In the genomic region with DNA sequence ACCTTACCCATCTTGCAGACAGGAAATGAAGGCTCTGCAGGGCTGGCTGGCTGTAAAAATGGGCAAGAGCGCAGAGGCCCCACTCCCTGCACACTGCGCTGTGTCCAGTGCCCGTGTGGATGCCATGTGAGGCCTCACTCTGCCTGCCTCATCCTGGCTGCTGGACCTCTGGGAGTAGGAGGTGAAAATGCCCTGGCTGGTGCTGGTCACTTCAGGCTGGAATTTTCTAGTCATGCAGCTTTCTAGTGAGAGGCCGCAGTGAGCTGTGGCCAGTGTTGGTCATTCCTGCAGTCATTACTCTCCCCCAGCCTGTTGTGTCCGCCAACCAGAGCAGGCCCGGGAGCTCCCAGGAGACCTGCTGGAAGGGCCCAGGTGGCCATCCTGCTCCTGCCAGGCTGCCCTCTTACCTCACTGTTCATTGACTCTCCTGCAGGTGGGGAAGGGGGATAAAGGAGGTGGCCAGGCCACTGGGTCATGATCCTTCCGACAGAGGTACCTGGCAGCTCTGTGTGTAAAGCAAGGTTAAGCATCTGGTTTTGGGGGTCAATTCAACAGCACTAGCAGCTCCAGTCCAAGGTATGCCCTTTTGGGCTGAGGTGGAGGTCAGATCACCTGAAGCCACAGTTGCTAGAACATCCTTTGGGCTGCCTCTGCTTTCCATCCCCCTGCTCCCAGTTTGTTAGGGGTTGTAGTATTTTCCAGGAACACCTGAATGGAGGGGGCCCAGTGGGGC, we compare ENCODE assay signal across 8 cellular contexts. TPM values are rescaled to one million over a fixed set of nuclear protein-coding genes. Genes with fewer than 3 reads are reported as not detected.
DNase-seq lines count a peak whose midpoint lies in the region; ATAC-seq, FAIRE-seq and TF ChIP-seq lines count a peak whose summit lies in the region.

No MANE protein-coding gene starts in this region.

- no peak for TF ChIP-seq CTCF in activated CD8-positive, alpha-beta T cell treated with anti-CD3 and anti-CD28 coated beads for 36 hours (IDR thresholded peaks at IDR 0.05)
- no peak for TF ChIP-seq CTCF in right lobe of liver (IDR thresholded peaks at IDR 0.05)
- no peak for TF ChIP-seq CTCF in type B pancreatic cell (conservative IDR thresholded peaks at IDR 0.05)
- TF ChIP-seq CTCF in GM10266 (IDR thresholded peaks at IDR 0.05; ENCODE audit: control insufficient read depth, insufficient read depth, low read depth, missing control alignments): no peak
- no peak for TF ChIP-seq CTCF in D721Med (IDR thresholded peaks at IDR 0.05; ENCODE audit: insufficient read depth, missing control alignments)

- POLR2A ChIA-PET in activated CD8-positive, alpha-beta T cell treated with anti-CD3 and anti-CD28 coated beads for 36 hours (lab: Charles Lee): interaction anchor here (0.6 to 5.4 kb wide), 11 partner anchors 7 to 1568 kb away, joined by 3 to 41 read pairs (median 17); no protein-coding TSS in a partner anchor

- DNase-seq in activated naive CD4-positive, alpha-beta T cell treated with anti-CD3 and anti-CD28 coated beads, Interleukin-2, amount 10 ng/mL, durations not matched to agents 7 days and 5 days: no peak
- no peak for DNase-seq in activated naive CD4-positive, alpha-beta T cell treated with anti-CD3 and anti-CD28 coated beads, Interleukin-2, amount 50 U/mL, for 16 hours
- no peak for DNase-seq in activated CD8-positive, alpha-beta T cell treated with anti-CD3 and anti-CD28 coated beads for 36 hours
- peak in 1 of 3 donors; percentile 46 for DNase-seq in right lobe of liver
- peak; percentile 65 for DNase-seq in type B pancreatic cell (ENCODE audit: extremely low spot score, unreplicated experiment)
- no peak for DNase-seq in cerebellum (ENCODE audit: low spot score)
- DNase-seq in GM10266 (ENCODE audit: extremely low spot score): no peak
- DNase-seq in D721Med (ENCODE audit: insufficient read length, low spot score): no peak

- H3K27me3 Mint-ChIP-seq in activated naive CD4-positive, alpha-beta T cell treated with anti-CD3 and anti-CD28 coated beads, Interleukin-2, amount 10 ng/mL, durations not matched to agents 7 days and 5 days: no peaks in the 10 kb centered on the region
- H3K27me3 Mint-ChIP-seq in activated CD8-positive, alpha-beta T cell treated with anti-CD3 and anti-CD28 coated beads for 36 hours: no peaks in the 10 kb centered on the region
- H3K27me3 Mint-ChIP-seq in type B pancreatic cell: no peaks in the 10 kb centered on the region

- H3K4me1 ChIP-seq in right lobe of liver: peaks cover 0 to 31% (median 15%) of the 10 kb centered on the region in 4 donors

- no peak for ATAC-seq in activated CD8-positive, alpha-beta T cell treated with anti-CD3 and anti-CD28 coated beads for 36 hours
- peak in 2 of 4 donors; percentile 1 for ATAC-seq in right lobe of liver

- peak overlapping the region; percentile 50 to 63 (median 51) for H3K27ac ChIP-seq in right lobe of liver

- H3K4me1 Mint-ChIP-seq in activated naive CD4-positive, alpha-beta T cell treated with anti-CD3 and anti-CD28 coated beads, Interleukin-2, amount 10 ng/mL, durations not matched to agents 7 days and 5 days: peaks cover 84% of the 10 kb centered on the region
- H3K4me1 Mint-ChIP-seq in activated CD8-positive, alpha-beta T cell treated with anti-CD3 and anti-CD28 coated beads for 36 hours (ENCODE audit: low read depth): peaks cover 85% of the 10 kb centered on the region
- peaks cover 16% of the 10 kb centered on the region for H3K4me1 Mint-ChIP-seq in type B pancreatic cell (ENCODE audit: unreplicated experiment)

- no peak for FAIRE-seq in D721Med (lab: Jason Lieb, UNC)

- H3K9me3 Mint-ChIP-seq in activated naive CD4-positive, alpha-beta T cell treated with anti-CD3 and anti-CD28 coated beads, Interleukin-2, amount 10 ng/mL, durations not matched to agents 7 days and 5 days: no peaks in the 10 kb centered on the region
- no peaks in the 10 kb centered on the region for H3K9me3 Mint-ChIP-seq in activated CD8-positive, alpha-beta T cell treated with anti-CD3 and anti-CD28 coated beads for 36 hours
- H3K9me3 Mint-ChIP-seq in type B pancreatic cell: no peaks in the 10 kb centered on the region

- no peak overlapping the region for H3K4me3 ChIP-seq in right lobe of liver

- WGBS in right lobe of liver (ENCODE audit: insufficient coverage, low coverage, low lambda C conversion rate, missing lambda C conversion rate): 100% methylated on average over 1 of the region's 7 CpGs

- intact Hi-C loops in activated CD8-positive, alpha-beta T cell treated with anti-CD3 and anti-CD28 coated beads for 36 hours (cut with micrococcal nuclease): loop anchor here (2.0 kb wide), 1 partner anchor 15 kb away; no protein-coding TSS in a partner anchor
- intact Hi-C loops in right lobe of liver (cut with DNase I): loop anchor here (5.0 kb wide), 2 partner anchors 33 to 43 kb away; no protein-coding TSS in a partner anchor

- H3K9me3 ChIP-seq in right lobe of liver: no peaks in the 10 kb centered on the region

- H3K4me3 Mint-ChIP-seq in activated naive CD4-positive, alpha-beta T cell treated with anti-CD3 and anti-CD28 coated beads, Interleukin-2, amount 10 ng/mL, durations not matched to agents 7 days and 5 days: no peak overlapping the region
- no peak overlapping the region for H3K4me3 Mint-ChIP-seq in activated CD8-positive, alpha-beta T cell treated with anti-CD3 and anti-CD28 coated beads for 36 hours
- H3K4me3 Mint-ChIP-seq in type B pancreatic cell: no peak overlapping the region

- H3K27me3 ChIP-seq in right lobe of liver: no peaks in the 10 kb centered on the region

- CTCF ChIA-PET in activated naive CD4-positive, alpha-beta T cell treated with anti-CD3 and anti-CD28 coated beads, Interleukin-2, amount 10 ng/mL, durations not matched to agents 7 days and 5 days (lab: Charles Lee): interaction anchor here (1.0 to 20.9 kb wide), 4 partner anchors 11 to 43 kb away, joined by 3 to 757 read pairs (median 20); partner anchors contain the start of gene SH2B3
- CTCF ChIA-PET in activated CD8-positive, alpha-beta T cell treated with anti-CD3 and anti-CD28 coated beads for 36 hours (lab: Charles Lee): interaction anchor here (1.4 to 40.2 kb wide), 4 partner anchors 11 to 41 kb away, joined by 6 to 1222 read pairs (median 24); partner anchors contain the start of gene SH2B3

- H3K36me3 ChIP-seq in right lobe of liver: peaks cover 0 to 45% (median 6%) of the 10 kb centered on the region in 4 donors

- peak overlapping the region; percentile 95 for H3K27ac Mint-ChIP-seq in activated naive CD4-positive, alpha-beta T cell treated with anti-CD3 and anti-CD28 coated beads, Interleukin-2, amount 10 ng/mL, durations not matched to agents 7 days and 5 days
- peak overlapping the region; percentile 69 for H3K27ac Mint-ChIP-seq in activated CD8-positive, alpha-beta T cell treated with anti-CD3 and anti-CD28 coated beads for 36 hours
- H3K27ac Mint-ChIP-seq in type B pancreatic cell: peak overlapping the region; percentile 17

- peaks cover 70% of the 10 kb centered on the region for H3K36me3 Mint-ChIP-seq in activated naive CD4-positive, alpha-beta T cell treated with anti-CD3 and anti-CD28 coated beads, Interleukin-2, amount 10 ng/mL, durations not matched to agents 7 days and 5 days
- peaks cover 57% of the 10 kb centered on the region for H3K36me3 Mint-ChIP-seq in activated CD8-positive, alpha-beta T cell treated with anti-CD3 and anti-CD28 coated beads for 36 hours (ENCODE audit: low read depth)
- peaks cover 15% of the 10 kb centered on the region for H3K36me3 Mint-ChIP-seq in type B pancreatic cell

- no peak for TF ChIP-seq POLR2A in right lobe of liver (IDR thresholded peaks at IDR 0.05)

RNA-seq across cellular contexts. Expression of gene SH2B3, which starts 39.8 kb away (rescaled TPM):
- 10 to 100 TPM; 48.7 to 52.7 TPM for total RNA-seq in activated CD8-positive, alpha-beta T cell treated with anti-CD3 and anti-CD28 coated beads for 36 hours
- total RNA-seq in right lobe of liver (10 to 100 TPM in 5 of 6 experiments, 1 to 10 TPM in 1; 6.7 to 43.5 (median 17.0) TPM), type B pancreatic cell (ENCODE audit: low replicate concordance) (2.4 and 5.2 TPM in 2 replicates), cerebellum (3.9 TPM)

Comparison
In these comparisons a context has a peak if more than half of its experiments do, and no peak if none do; other contexts are left out.
1. H3K27ac Mint-ChIP-seq: peak in every context shown above with its lines; median percentile 95 in activated naive CD4-positive, alpha-beta T cell treated with anti-CD3 and anti-CD28 coated beads, Interleukin-2, amount 10 ng/mL, durations not matched to agents 7 days and 5 days; 69 in activated CD8-positive, alpha-beta T cell treated with anti-CD3 and anti-CD28 coated beads for 36 hours; 17 in type B pancreatic cell.